8 cellular contexts compared by ENCODE assay signal in genomic region chr3:52238761-52239701, GRCh38. TPM values are rescaled to one million over a fixed set of nuclear protein-coding genes. Genes with fewer than 3 reads are reported as not detected.
DNase-seq lines count a peak whose midpoint lies in the region; ATAC-seq and TF ChIP-seq lines count a peak whose summit lies in the region.

TWF2 (minus strand) TSS chr3:52239158; CDS start chr3:52239016, 142 bp downstream.

- H3K4me1 ChIP-seq in ectodermal cell (ENCODE audit: control insufficient read depth, insufficient read depth, low read length) (peaks cover 10% of the 10 kb centered on the region), lung (ENCODE audit: control insufficient read depth in 2 of 2, insufficient read depth in 2 of 2, low read length in 2 of 2) (peaks cover 13 to 29% of the 10 kb centered on the region in 2 donors)

- H3K9me3 Mint-ChIP-seq in activated CD8-positive, alpha-beta T cell treated with anti-CD3 and anti-CD28 coated beads for 36 hours: peaks cover 4% of the 10 kb centered on the region

- DNase-seq in AG04449 (ENCODE audit: low read depth, low spot score): no peak
- DNase-seq in NCI-H69 (lab: John Stamatoyannopoulos, UW): peak; percentile 83
- DNase-seq in activated CD8-positive, alpha-beta T cell treated with anti-CD3 and anti-CD28 coated beads for 36 hours: peak; percentile 91
- DNase-seq in lung (ENCODE audit: low spot score): peak; percentile 75
- peak; percentile 73 to 83 (median 74) for DNase-seq in stimulated activated CD4-positive, alpha-beta T cell treated with anti-CD3 and anti-CD28 coated beads, TNF-alpha, amount 100 ng/mL, for 24 hours (ENCODE audit: low read depth in 3 of 3)

- CTCF ChIA-PET in AG04449 (lab: Yijun Ruan, JAX): interaction anchor here (0.6 to 14.4 kb wide), 6 partner anchors 8 to 207 kb away, joined by 3 to 336 read pairs (median 4); partner anchors contain the start of gene TLR9
- CTCF ChIA-PET in activated CD8-positive, alpha-beta T cell treated with anti-CD3 and anti-CD28 coated beads for 36 hours (lab: Charles Lee): interaction anchor here (0.7 to 10.8 kb wide), 11 partner anchors 7 to 238 kb away, joined by 3 to 198 read pairs (median 5); partner anchors contain the start of genes TLR9 and WDR82

- H3K9me3 ChIP-seq in ectodermal cell (ENCODE audit: control insufficient read depth, low read length) (no peaks in the 10 kb centered on the region), lung (ENCODE audit: control insufficient read depth in 2 of 2, insufficient read depth in 1 of 2, low read length in 1 of 2) (no peaks in the 10 kb centered on the region)

- peak within 1 kb of the TSS; percentile 99 for H3K4me3 Mint-ChIP-seq in activated CD8-positive, alpha-beta T cell treated with anti-CD3 and anti-CD28 coated beads for 36 hours

- H3K36me3 ChIP-seq in ectodermal cell (ENCODE audit: control insufficient read depth, insufficient read depth, low read length) (no peaks in the 10 kb centered on the region), lung (ENCODE audit: control insufficient read depth in 2 of 2, insufficient read depth in 2 of 2, low read length in 2 of 2) (peaks cover 0 to 14% of the 10 kb centered on the region in 2 donors)

- intact Hi-C loops in activated CD8-positive, alpha-beta T cell treated with anti-CD3 and anti-CD28 coated beads for 36 hours (cut with micrococcal nuclease): loop anchor here (2.0 kb wide), 1 partner anchor 40 kb away; the partner anchor contains the start of gene WDR82

- no peak within 1 kb of the TSS for H3K27ac ChIP-seq in ectodermal cell (ENCODE audit: insufficient read depth, low read depth, low read length, poor library complexity, severe bottlenecking)
- H3K27ac ChIP-seq in lung (ENCODE audit: low read depth in 1 of 2, low read length in 1 of 2): peak within 1 kb of the TSS; percentile 74 to 82

- TF ChIP-seq CTCF in AG04449 (IDR thresholded peaks at IDR 0.05; ENCODE audit: insufficient read depth, low read length, missing control alignments): peak; percentile 43
- TF ChIP-seq CTCF in activated CD8-positive, alpha-beta T cell treated with anti-CD3 and anti-CD28 coated beads for 36 hours (IDR thresholded peaks at IDR 0.05): peak; percentile 30
- peak; percentile 4 for TF ChIP-seq CTCF in lung (IDR thresholded peaks at IDR 0.05; ENCODE audit: control extremely low read depth, extremely low read depth)

- ATAC-seq in GM18858 (IDR thresholded peaks at IDR 0.05; ENCODE audit: unreplicated experiment) (peak; percentile 49), HG03066 (IDR thresholded peaks at IDR 0.05; ENCODE audit: low read depth, unreplicated experiment) (peak; percentile 70), lung (ENCODE audit: insufficient read depth, low FRiP score) (peak; percentile 90)
- ATAC-seq in activated CD8-positive, alpha-beta T cell treated with anti-CD3 and anti-CD28 coated beads for 36 hours: peak; percentile 74

- POLR2A ChIA-PET in AG04449 (lab: Yijun Ruan, JAX): interaction anchor here (1.5 kb wide), 1 partner anchor 183 kb away, joined by 5 read pairs; the partner anchor contains the start of gene DUSP7
- POLR2A ChIA-PET in activated CD8-positive, alpha-beta T cell treated with anti-CD3 and anti-CD28 coated beads for 36 hours (lab: Charles Lee): interaction anchor here (0.6 to 33.3 kb wide), 10 partner anchors 8 to 247 kb away, joined by 3 to 949 read pairs (median 6); partner anchors contain the start of genes GLYCTK, PPM1M, TLR9 and WDR82

- H3K27me3 ChIP-seq in ectodermal cell (ENCODE audit: control insufficient read depth, insufficient read depth, low read length, poor library complexity, severe bottlenecking) (peaks cover 5% of the 10 kb centered on the region), lung (ENCODE audit: control insufficient read depth, insufficient read depth) (no peaks in the 10 kb centered on the region)

- peak within 1 kb of the TSS; percentile 95 for H3K4me3 ChIP-seq in AG04449 (ENCODE audit: low read depth, low read length)
- H3K4me3 ChIP-seq in ectodermal cell (ENCODE audit: insufficient read depth, low read depth, low read length): peak within 1 kb of the TSS; percentile 72
- peak within 1 kb of the TSS; percentile 93 for H3K4me3 ChIP-seq in lung

- H3K27ac Mint-ChIP-seq in activated CD8-positive, alpha-beta T cell treated with anti-CD3 and anti-CD28 coated beads for 36 hours: peak within 1 kb of the TSS; percentile 97

- no peaks in the 10 kb centered on the region for H3K27me3 Mint-ChIP-seq in activated CD8-positive, alpha-beta T cell treated with anti-CD3 and anti-CD28 coated beads for 36 hours

- WGBS in ectodermal cell, 2 experiments: 1% methylated on average over 92 of the region's 92 CpGs
- WGBS in lung, 2 donors: 0 to 1% methylated on average over 80 to 92 of the region's 92 CpGs

- peaks cover 57% of the 10 kb centered on the region for H3K36me3 Mint-ChIP-seq in activated CD8-positive, alpha-beta T cell treated with anti-CD3 and anti-CD28 coated beads for 36 hours (ENCODE audit: low read depth)

- peaks cover 67% of the 10 kb centered on the region for H3K4me1 Mint-ChIP-seq in activated CD8-positive, alpha-beta T cell treated with anti-CD3 and anti-CD28 coated beads for 36 hours (ENCODE audit: low read depth)

RNA-seq across cellular contexts. Expression of gene TWF2, which starts in this region (rescaled TPM):
- 100 to 1,000 TPM; 137 TPM for total RNA-seq in activated CD8-positive, alpha-beta T cell treated with anti-CD3 and anti-CD28 coated beads for 36 hours
- 30.8 TPM for polyA plus RNA-seq in ectodermal cell (2013, experiment 1 of 4)
- polyA plus RNA-seq in ectodermal cell (2013, experiment 2 of 4): 30.2 TPM
- polyA plus RNA-seq in ectodermal cell (2013, experiment 3 of 4): 26.3 TPM
- polyA plus RNA-seq in ectodermal cell (2013, experiment 4 of 4): 28.1 TPM
- 10 to 100 TPM; 25.7 to 90.3 TPM for total RNA-seq in lung
- polyA plus RNA-seq in lung: 100 to 1,000 TPM in 1 of 2 donors, 10 to 100 TPM in 1; 31.1 to 104 TPM
